Comparison of ENCODE assay signal across 1 cellular context in genomic region chr22:38317995-38318715, GRCh38.
TF ChIP-seq lines count a peak whose summit lies in the region.

No MANE protein-coding gene starts in this region.

TF ChIP-seq in K562, 482 proteins besides CTCF, POLR2A, EP300 and RAD21 (continued from another document and continues in another):
- TF ChIP-seq ZNF318 (IDR thresholded peaks at IDR 0.05; ENCODE audit: borderline replicate concordance in 1 of 2, low read depth in 1 of 2) (no peak), ZEB2 (IDR thresholded peaks at IDR 0.05) (no peak), CREB1 (IDR thresholded peaks at IDR 0.05) (peak; percentile 40; the same call in 1 of the 2 replicates), CREB1 (CRISPR knock-in tag; IDR thresholded peaks at IDR 0.05) (no peak), MNT (conservative IDR thresholded peaks at IDR 0.05) (peak; percentile 72 to 78), MCM7 (IDR thresholded peaks at IDR 0.05) (no peak), SUPT5H (IDR thresholded peaks at IDR 0.05) (peak; percentile 49), THRB (CRISPR knock-in tag; conservative IDR thresholded peaks at IDR 0.05) (no peak), TEAD2 (tag; IDR thresholded peaks at IDR 0.05) (no peak), ZNF764 (CRISPR knock-in tag; IDR thresholded peaks at IDR 0.05; ENCODE audit: low read depth) (no peak), ZNF696 (CRISPR knock-in tag; conservative IDR thresholded peaks at IDR 0.05) (no peak), MAX (CRISPR knock-in tag; IDR thresholded peaks at IDR 0.05) (peak; percentile 73), ESRRA (IDR thresholded peaks at IDR 0.05; ENCODE audit: borderline replicate concordance, low read depth) (no peak), PML (IDR thresholded peaks at IDR 0.05; ENCODE audit: low read length) (no peak), TARDBP (IDR thresholded peaks at IDR 0.05) (no peak), TAF1 (IDR thresholded peaks at IDR 0.05; ENCODE audit: control insufficient read depth, extremely low read depth, insufficient read depth, low read length, severe bottlenecking) (peak; percentile 31), FOXK1 (CRISPR knock-in tag; IDR thresholded peaks at IDR 0.05; ENCODE audit: borderline replicate concordance) (no peak), GABPB1 (CRISPR knock-in tag; IDR thresholded peaks at IDR 0.05) (0 out of 2 replicates have a peak, but pooled peaks have one; percentile 19), ELK1 (CRISPR knock-in tag; IDR thresholded peaks at IDR 0.05) (no peak), ELF4 (CRISPR knock-in tag; IDR thresholded peaks at IDR 0.05) (no peak), NFIC (IDR thresholded peaks at IDR 0.05) (no peak), BHLHE40 (IDR thresholded peaks at IDR 0.05; ENCODE audit: low read length) (peak; percentile 80), KAT2B (IDR thresholded peaks at IDR 0.05; ENCODE audit: low read depth, low read length) (no peak), ZNF175 (CRISPR knock-in tag; IDR thresholded peaks at IDR 0.05; ENCODE audit: low read depth) (no peak), MAFK (IDR thresholded peaks at IDR 0.05; ENCODE audit: low read length) (no peak), NELFE (IDR thresholded peaks at IDR 0.05; ENCODE audit: insufficient read depth, insufficient read length) (no peak), ZNF444 (CRISPR knock-in tag; IDR thresholded peaks at IDR 0.05) (no peak), ZNF347 (CRISPR knock-in tag; IDR thresholded peaks at IDR 0.05; ENCODE audit: low read depth) (no peak), CTBP1 (IDR thresholded peaks at IDR 0.05; ENCODE audit: borderline replicate concordance) (no peak), MYNN (IDR thresholded peaks at IDR 0.05) (no peak), MYNN (CRISPR knock-in tag; IDR thresholded peaks at IDR 0.05) (no peak), THAP12 (CRISPR knock-in tag; IDR thresholded peaks at IDR 0.05) (no peak), JUND (IDR thresholded peaks at IDR 0.05; ENCODE audit: borderline replicate concordance, low read depth, low read length) (peak; percentile 64), JUND (tag; IDR thresholded peaks at IDR 0.05; ENCODE audit: borderline replicate concordance, low read depth, low read length) (peak; percentile 58; the same call in 2 of the 3 replicates), ARHGAP35 (IDR thresholded peaks at IDR 0.05; ENCODE audit: partially characterized antibody) (no peak), TEAD1 (CRISPR knock-in tag; IDR thresholded peaks at IDR 0.05) (no peak), ZNF561 (CRISPR knock-in tag; conservative IDR thresholded peaks at IDR 0.05) (no peak), MYC (IDR thresholded peaks at IDR 0.05; ENCODE audit: low read depth, low read length) (peak; percentile 96), MYC (CRISPR knock-in tag; IDR thresholded peaks at IDR 0.05; ENCODE audit: borderline replicate concordance, low read depth) (no peak), GABPA (tag; conservative IDR thresholded peaks at IDR 0.05; ENCODE audit: low read depth) (peak; percentile 53), MTA1 (IDR thresholded peaks at IDR 0.05; ENCODE audit: borderline replicate concordance) (peak; percentile 40; the same call in 1 of the 2 replicates), ZBTB43 (CRISPR knock-in tag; IDR thresholded peaks at IDR 0.05) (no peak), WHSC1 (IDR thresholded peaks at IDR 0.05; ENCODE audit: low read length) (no peak), ZNF174 (CRISPR knock-in tag; IDR thresholded peaks at IDR 0.05) (no peak), GTF3C2 (IDR thresholded peaks at IDR 0.05; ENCODE audit: borderline replicate concordance, extremely low read depth, insufficient read length) (no peak), RBM25 (IDR thresholded peaks at IDR 0.05; ENCODE audit: low read depth, low read length, severe bottlenecking) (no peak), GATA2 (CRISPR knock-in tag; IDR thresholded peaks at IDR 0.05) (no peak)
